8 cellular contexts compared by ENCODE assay signal in the genomic region with DNA sequence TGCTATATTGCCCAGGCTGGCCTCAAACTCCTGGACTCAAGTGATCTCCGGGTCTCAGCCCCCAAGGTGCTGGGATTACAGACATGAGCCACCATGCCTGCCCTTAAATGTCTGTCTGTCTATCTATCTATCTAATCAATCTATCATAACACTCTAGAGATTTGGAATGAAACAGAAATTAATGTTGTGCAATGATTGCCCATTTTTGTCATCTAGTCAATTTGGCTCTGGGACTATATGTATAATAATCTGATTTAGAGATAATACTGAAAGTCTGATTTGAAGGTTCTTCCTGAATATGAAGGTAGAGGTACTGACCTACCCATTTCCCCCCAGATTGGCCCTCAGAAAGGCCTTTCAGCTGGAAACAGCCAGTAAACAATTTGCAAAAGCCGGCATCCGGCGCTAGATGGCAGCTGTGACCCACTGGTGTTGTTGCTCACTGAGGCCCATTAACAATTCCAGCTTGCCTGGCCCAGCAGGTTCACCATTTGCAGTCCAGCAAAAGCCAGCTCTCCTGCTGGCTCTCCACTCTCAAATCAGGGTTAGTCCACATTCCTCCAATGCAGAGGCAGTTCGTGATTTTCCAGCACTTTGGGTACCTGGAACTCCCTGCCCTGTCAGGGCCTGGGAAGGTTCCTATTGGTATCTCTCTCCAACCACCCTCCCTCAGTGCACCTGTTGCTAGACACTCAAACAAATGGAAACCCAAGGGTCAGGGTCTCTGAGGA. TPM values are rescaled to one million over a fixed set of nuclear protein-coding genes. Genes with fewer than 3 reads are reported as not detected.
DNase-seq lines count a peak whose midpoint lies in the region; ATAC-seq lines count a peak whose summit lies in the region.

No MANE protein-coding gene starts in this region.

- H2AK5ac ChIP-seq in mesenchymal stem cell (ENCODE audit: low read length, severe bottlenecking) = no peak overlapping the region

- no peaks in the 10 kb centered on the region for H3K9me3 Mint-ChIP-seq in activated CD8-positive, alpha-beta T cell treated with anti-CD3 and anti-CD28 coated beads, Interleukin-2, amount 10 ng/mL, durations not matched to agents 7 days and 5 days (ENCODE audit: insufficient read depth)
- no peaks in the 10 kb centered on the region for H3K9me3 Mint-ChIP-seq in effector memory CD8-positive, alpha-beta T cell

- H3K4me1 Mint-ChIP-seq in activated CD8-positive, alpha-beta T cell treated with anti-CD3 and anti-CD28 coated beads, Interleukin-2, amount 10 ng/mL, durations not matched to agents 7 days and 5 days (ENCODE audit: low read depth) = no peaks in the 10 kb centered on the region
- H3K4me1 Mint-ChIP-seq in effector memory CD8-positive, alpha-beta T cell (ENCODE audit: low read depth in 2 of 2) = no peaks in the 10 kb centered on the region

- CTCF ChIA-PET in activated CD8-positive, alpha-beta T cell treated with anti-CD3 and anti-CD28 coated beads, Interleukin-2, amount 10 ng/mL, durations not matched to agents 7 days and 5 days (lab: Charles Lee) = interaction anchor here (0.6 to 5.0 kb wide), 31 partner anchors 9 to 1302 kb away, joined by 3 to 118 read pairs (median 4); a partner anchor contains a TSS

- no peak overlapping the region for H3K18ac ChIP-seq in mesenchymal stem cell (ENCODE audit: low read depth in 1 of 2, low read length in 2 of 2)

- H3K27ac Mint-ChIP-seq in activated CD8-positive, alpha-beta T cell treated with anti-CD3 and anti-CD28 coated beads, Interleukin-2, amount 10 ng/mL, durations not matched to agents 7 days and 5 days = no peak overlapping the region
- peak overlapping the region in 1 of 2 donors; percentile 44 for H3K27ac Mint-ChIP-seq in effector memory CD8-positive, alpha-beta T cell

- no peak overlapping the region for H2BK15ac ChIP-seq in mesenchymal stem cell (ENCODE audit: low read depth, poor library complexity, severe bottlenecking)

- peak; percentile 91 for DNase-seq in DMS53 (lab: John Stamatoyannopoulos, UW)
- DNase-seq in NCI-H69 (lab: John Stamatoyannopoulos, UW) = peak; percentile 74
- DNase-seq in activated CD8-positive, alpha-beta T cell treated with anti-CD3 and anti-CD28 coated beads, Interleukin-2, amount 10 ng/mL, durations not matched to agents 7 days and 5 days = peak; percentile 72
- DNase-seq in effector memory CD8-positive, alpha-beta T cell = peak; percentile 31 to 40 (median 37)
- DNase-seq in mesenchymal stem cell = peak; percentile 69
- peak; percentile 15 to 20 for DNase-seq in stimulated activated CD8-positive, alpha-beta memory T cell treated with anti-CD3 and anti-CD28 coated beads, Interleukin-2, amount 100 ng/mL, for 1 hour (ENCODE audit: low read depth in 2 of 2)

- peaks cover 0 to 4% of the 10 kb centered on the region in 2 experiments for H3K27me3 ChIP-seq in mesenchymal stem cell (ENCODE audit: control insufficient read depth in 1 of 2, insufficient read depth in 1 of 2, low read length in 2 of 2)

- no peaks in the 10 kb centered on the region for H3K79me1 ChIP-seq in mesenchymal stem cell (replicated peaks; ENCODE audit: low read length, poor library complexity, severe bottlenecking)

- no peak overlapping the region for H2BK120ac ChIP-seq in mesenchymal stem cell (ENCODE audit: low read depth, low read length)

- no peak overlapping the region for H4K91ac ChIP-seq in mesenchymal stem cell (ENCODE audit: low read length)

- no peak overlapping the region for H3K9ac ChIP-seq in mesenchymal stem cell (ENCODE audit: low read length)

- H3K14ac ChIP-seq in mesenchymal stem cell (ENCODE audit: low read length in 2 of 2) = no peak overlapping the region

- H3K4ac ChIP-seq in mesenchymal stem cell (ENCODE audit: low read depth in 1 of 2, low read length in 2 of 2) = no peak overlapping the region

- H2BK5ac ChIP-seq in mesenchymal stem cell (ENCODE audit: low read depth, low read length, poor library complexity, severe bottlenecking) = no peak overlapping the region

- H3K4me3 ChIP-seq in mesenchymal stem cell (ENCODE audit: insufficient read depth in 1 of 2, low read depth in 1 of 2, low read length in 2 of 2) = no peak overlapping the region

- ATAC-seq in HG02852 (IDR thresholded peaks at IDR 0.05; ENCODE audit: unreplicated experiment) (peak; percentile 59), GM19351 (IDR thresholded peaks at IDR 0.05; ENCODE audit: unreplicated experiment) (no peak)
- ATAC-seq in activated CD8-positive, alpha-beta T cell treated with anti-CD3 and anti-CD28 coated beads, Interleukin-2, amount 10 ng/mL, durations not matched to agents 7 days and 5 days = peak; percentile 73
- ATAC-seq in effector memory CD8-positive, alpha-beta T cell (replicated peaks) = peak; percentile 44

- H2AFZ ChIP-seq in mesenchymal stem cell (ENCODE audit: low read depth, low read length) = no peak overlapping the region

- H3K4me1 ChIP-seq in mesenchymal stem cell (ENCODE audit: control insufficient read depth, insufficient read depth, low read depth, low read length) = peaks cover 2% of the 10 kb centered on the region

- no peak overlapping the region for H3K4me3 Mint-ChIP-seq in activated CD8-positive, alpha-beta T cell treated with anti-CD3 and anti-CD28 coated beads, Interleukin-2, amount 10 ng/mL, durations not matched to agents 7 days and 5 days
- no peak overlapping the region for H3K4me3 Mint-ChIP-seq in effector memory CD8-positive, alpha-beta T cell

- no peaks in the 10 kb centered on the region for H3K9me3 ChIP-seq in mesenchymal stem cell (ENCODE audit: control insufficient read depth, low read length)

- no peak overlapping the region for H3K4me2 ChIP-seq in mesenchymal stem cell (ENCODE audit: low read length, poor library complexity, severe bottlenecking)

- H3K36me3 Mint-ChIP-seq in activated CD8-positive, alpha-beta T cell treated with anti-CD3 and anti-CD28 coated beads, Interleukin-2, amount 10 ng/mL, durations not matched to agents 7 days and 5 days (ENCODE audit: low read depth) = no peaks in the 10 kb centered on the region
- no peaks in the 10 kb centered on the region for H3K36me3 Mint-ChIP-seq in effector memory CD8-positive, alpha-beta T cell (ENCODE audit: insufficient read depth)

- no peak overlapping the region for H4K8ac ChIP-seq in mesenchymal stem cell (ENCODE audit: low read length)

- no peaks in the 10 kb centered on the region for H3K36me3 ChIP-seq in mesenchymal stem cell (ENCODE audit: control insufficient read depth in 1 of 2, insufficient read depth in 2 of 2, low read depth in 1 of 2, low read length in 2 of 2)

- H3K27me3 Mint-ChIP-seq in activated CD8-positive, alpha-beta T cell treated with anti-CD3 and anti-CD28 coated beads, Interleukin-2, amount 10 ng/mL, durations not matched to agents 7 days and 5 days (ENCODE audit: low read depth) = peaks cover 1% of the 10 kb centered on the region
- H3K27me3 Mint-ChIP-seq in effector memory CD8-positive, alpha-beta T cell = peaks cover 0 to 16% of the 10 kb centered on the region in 2 donors

- POLR2A ChIA-PET in activated CD8-positive, alpha-beta T cell treated with anti-CD3 and anti-CD28 coated beads, Interleukin-2, amount 10 ng/mL, durations not matched to agents 7 days and 5 days (lab: Charles Lee) = interaction anchor here (0.6 to 0.7 kb wide), 2 partner anchors 32 to 233 kb away, joined by 3 to 4 read pairs; no protein-coding TSS in a partner anchor

- 21% methylated on average over 5 of the region's 5 CpGs for WGBS in mesenchymal stem cell

- H3K23ac ChIP-seq in mesenchymal stem cell (ENCODE audit: low read length in 2 of 2) = no peak overlapping the region

- no peak overlapping the region for H3K27ac ChIP-seq in mesenchymal stem cell (ENCODE audit: low read length, poor library complexity, severe bottlenecking)

- no peak overlapping the region for H2BK12ac ChIP-seq in mesenchymal stem cell (ENCODE audit: low read length in 2 of 2)

RNA-seq across cellular contexts. Expression of a gene that starts 22.9 kb away (rescaled TPM):
- total RNA-seq in activated CD8-positive, alpha-beta T cell treated with anti-CD3 and anti-CD28 coated beads, Interleukin-2, amount 10 ng/mL, durations not matched to agents 7 days and 5 days = 1 to 10 TPM; 7.5 to 8.4 TPM
- 15.3 TPM for polyA plus RNA-seq in mesenchymal stem cell (2013, experiment 1 of 2)
- polyA plus RNA-seq in mesenchymal stem cell (2013, experiment 2 of 2) = 16.3 TPM

RNA-seq across cellular contexts. Expression of a gene that starts 30.3 kb away (rescaled TPM):
- 1 to 10 TPM; 5.4 to 7.3 TPM for total RNA-seq in activated CD8-positive, alpha-beta T cell treated with anti-CD3 and anti-CD28 coated beads, Interleukin-2, amount 10 ng/mL, durations not matched to agents 7 days and 5 days
- 6.0 TPM for polyA plus RNA-seq in mesenchymal stem cell (2013, experiment 1 of 2)
- 6.8 TPM for polyA plus RNA-seq in mesenchymal stem cell (2013, experiment 2 of 2)

Comparison
In these comparisons a context has a peak if more than half of its experiments do, and no peak if none do; other contexts are left out.
1. DNase-seq: peak in every context shown above with its lines; median percentile 91 in DMS53; 74 in NCI-H69; 72 in activated CD8-positive, alpha-beta T cell treated with anti-CD3 and anti-CD28 coated beads, Interleukin-2, amount 10 ng/mL, durations not matched to agents 7 days and 5 days; 69 in mesenchymal stem cell; 37 in effector memory CD8-positive, alpha-beta T cell; 18 in stimulated activated CD8-positive, alpha-beta memory T cell treated with anti-CD3 and anti-CD28 coated beads, Interleukin-2, amount 100 ng/mL, for 1 hour.